ENCODE assay signal across 1 cellular context in genomic region chr18:62326646-62327348, GRCh38.
TF ChIP-seq lines count a peak whose summit lies in the region.

No MANE protein-coding gene starts in this region.

TF ChIP-seq in HCT116, 20 proteins besides CTCF, POLR2A, EP300 and RAD21 (continued from another document):
- no peak for TF ChIP-seq CEBPB (IDR thresholded peaks at IDR 0.05; ENCODE audit: low read depth)
